In genomic region chr7:134140889-134141867, GRCh38 we compare ENCODE assay signal across 8 cellular contexts. TPM values are rescaled to one million over a fixed set of nuclear protein-coding genes. Genes with fewer than 3 reads are reported as not detected.
DNase-seq lines count a peak whose midpoint lies in the region; ATAC-seq, FAIRE-seq and TF ChIP-seq lines count a peak whose summit lies in the region.

No MANE protein-coding gene starts in this region.

- no peak overlapping the region for H3K4me3 ChIP-seq in KMS-11 (IDR thresholded peaks at IDR 0.05; ENCODE audit: insufficient read depth, low read depth, low read length)
- no peak overlapping the region for H3K4me3 ChIP-seq in cardiac fibroblast (replicated peaks in 1 of 2; ENCODE audit: low read depth in 2 of 2, low read length in 2 of 2)
- no peak overlapping the region for H3K4me3 ChIP-seq in keratinocyte (ENCODE audit: control insufficient read depth in 2 of 3, extremely low read depth in 1 of 3, insufficient read depth in 2 of 3, low read depth in 1 of 3, low read length in 3 of 3)

- DNase-seq in EL (peak; percentile 59), cardiac fibroblast (ENCODE audit: low read depth in 2 of 2) (peak; percentile 69 to 71), keratinocyte (ENCODE audit: low read depth, low spot score) (no peak)
- peak; percentile 6 to 31 for DNase-seq in stimulated activated CD4-positive, alpha-beta T cell treated with anti-CD3 and anti-CD28 coated beads, Interleukin-15, amount 100 ng/mL, for 48 hours (ENCODE audit: low read depth in 2 of 2)

- no peaks in the 10 kb centered on the region for H3K36me3 ChIP-seq in KMS-11 (ENCODE audit: insufficient read depth)
- H3K36me3 ChIP-seq in keratinocyte (ENCODE audit: control insufficient read depth in 2 of 2, extremely low read depth in 1 of 2, insufficient read depth in 2 of 2, low read length in 2 of 2), result no peaks in the 10 kb centered on the region

- H3K4me2 ChIP-seq in KMS-11 (no peak overlapping the region), keratinocyte (ENCODE audit: control insufficient read depth, extremely low read depth, insufficient read depth, low read depth, low read length) (no peak overlapping the region)

- no peaks in the 10 kb centered on the region for H4K20me1 ChIP-seq in KMS-11 (ENCODE audit: insufficient read depth)
- no peaks in the 10 kb centered on the region for H4K20me1 ChIP-seq in keratinocyte (ENCODE audit: control insufficient read depth, extremely low read depth, insufficient read depth, low read length)

- peak; percentile 83 for ATAC-seq in GM21447 (IDR thresholded peaks at IDR 0.05; ENCODE audit: unreplicated experiment)
- no peak for ATAC-seq in HG03469 (IDR thresholded peaks at IDR 0.05; ENCODE audit: unreplicated experiment)

- TF ChIP-seq CTCF in KMS-11 (conservative IDR thresholded peaks at IDR 0.05; ENCODE audit: low read depth, low read length), result peak; percentile 98
- TF ChIP-seq CTCF in VCaP (conservative IDR thresholded peaks at IDR 0.05), result peak; percentile 97
- peak; percentile 92 for TF ChIP-seq CTCF in cardiac fibroblast (IDR thresholded peaks at IDR 0.05; ENCODE audit: low read depth, low read length)
- peak; percentile 81 to 88 (median 87) for TF ChIP-seq CTCF in keratinocyte (optimal IDR thresholded peaks at IDR 0.05 in 1 of 3, IDR thresholded peaks at IDR 0.05 in 1 of 3, conservative IDR thresholded peaks at IDR 0.05 in 1 of 3; ENCODE audit: extremely low read depth in 1 of 3, insufficient read depth in 2 of 3, low read length in 3 of 3)

- dilution Hi-C loops in keratinocyte (cut with MboI; ENCODE audit: extremely low pct_ligation_motif_present, low sequenced_read_pairs), result no loop called here

- no peaks in the 10 kb centered on the region for H3K9me3 ChIP-seq in keratinocyte (ENCODE audit: control insufficient read depth, low read depth, low read length)

- H3K27me3 ChIP-seq in KMS-11 (ENCODE audit: insufficient read depth, low read depth), result no peaks in the 10 kb centered on the region
- no peaks in the 10 kb centered on the region for H3K27me3 ChIP-seq in keratinocyte (ENCODE audit: control insufficient read depth, extremely low read depth, insufficient read depth, low read length)

- H2AFZ ChIP-seq in KMS-11 (ENCODE audit: low read depth), result peak overlapping the region; percentile 40; the same call in 1 of the 2 replicates
- H2AFZ ChIP-seq in keratinocyte (ENCODE audit: control insufficient read depth, low read length), result no peak overlapping the region

- no peak overlapping the region for H3K27ac ChIP-seq in KMS-11
- H3K27ac ChIP-seq in VCaP, result no peak overlapping the region
- no peak overlapping the region for H3K27ac ChIP-seq in keratinocyte (ENCODE audit: control insufficient read depth, insufficient read depth, low read length)

- no peaks in the 10 kb centered on the region for H3K9me1 ChIP-seq in keratinocyte (ENCODE audit: control insufficient read depth, extremely low read depth, insufficient read depth, low read length)

- H3K9ac ChIP-seq in KMS-11, result no peak overlapping the region
- no peak overlapping the region for H3K9ac ChIP-seq in keratinocyte (ENCODE audit: control insufficient read depth, extremely low read depth, insufficient read depth, low read length)

- H3K79me2 ChIP-seq in KMS-11 (ENCODE audit: insufficient read depth, low read depth), result no peaks in the 10 kb centered on the region
- no peaks in the 10 kb centered on the region for H3K79me2 ChIP-seq in keratinocyte (ENCODE audit: control insufficient read depth, insufficient read depth, low read length)

- H3K4me1 ChIP-seq in KMS-11 (ENCODE audit: low read depth, poor library complexity, severe bottlenecking) (no peaks in the 10 kb centered on the region), keratinocyte (ENCODE audit: control insufficient read depth, extremely low read depth, insufficient read depth, low read length) (no peaks in the 10 kb centered on the region)

- FAIRE-seq in keratinocyte (lab: Jason Lieb, UNC), result peak; percentile 65

RNA-seq across cellular contexts. Expression of gene LRGUK, which starts 14.0 kb away (rescaled TPM):
- 0.16 to 0.50 TPM (median 0.45 TPM) in 3 replicates for polyA plus RNA-seq in keratinocyte
- 0.16 TPM for polyA plus RNA-seq in keratinocyte (2011; ENCODE audit: low read depth)
- 0.06 and 0.16 TPM in 2 replicates for polyA plus RNA-seq in keratinocyte (2011; cell fraction: cytosol; rRNA removed)
- polyA plus RNA-seq in keratinocyte (2011; cell fraction: nucleus; rRNA removed), result 4.3 and 5.3 TPM in 2 replicates
- polyA plus RNA-seq in keratinocyte (2012; ENCODE audit: low replicate concordance), result 0.06 and 0.08 TPM in 2 replicates
- 0.76 to 1.9 TPM in 2 of 3 replicates, not detected in the other for polyA minus RNA-seq in keratinocyte
- not detected for polyA minus RNA-seq in keratinocyte (2011; cell fraction: cytosol; rRNA and poly(A)+ RNA removed)
- 2.3 and 4.2 TPM in 2 replicates for polyA minus RNA-seq in keratinocyte (2011; cell fraction: nucleus; rRNA and poly(A)+ RNA removed)
